ENCODE assay signal across 18 cellular contexts in genomic region chr3:8537440-8537839, GRCh38. TPM values are rescaled to one million over a fixed set of nuclear protein-coding genes. Genes with fewer than 3 reads are reported as not detected.
"Had no signal": no experiment of that assay in that cellular context is flagged by ENCODE, and none has a peak within 500 bp of the region (broad histone marks: within the 10 kb centered on the region; RNA-seq: fewer than 3 reads in every experiment).

No MANE protein-coding gene starts in this region.

- H3K4me3 Mint-ChIP-seq: effector memory CD8-positive, alpha-beta T cell; naive thymus-derived CD8-positive, alpha-beta T cell had no signal

- H3K27ac ChIP-seq: epithelial cell of prostate, esophagus squamous epithelium, neutrophil, thyroid gland, vagina had no signal

- ATAC-seq: effector memory CD8-positive, alpha-beta T cell; heart right ventricle; left lobe of liver; mucosa of descending colon; naive thymus-derived CD8-positive, alpha-beta T cell had no signal

- H3K9me3 Mint-ChIP-seq: effector memory CD8-positive, alpha-beta T cell had no signal

- H3K36me3 ChIP-seq: neutrophil had no signal

- H3K27ac Mint-ChIP-seq: effector memory CD8-positive, alpha-beta T cell; naive thymus-derived CD8-positive, alpha-beta T cell had no signal

- DNase-seq: effector memory CD8-positive, alpha-beta T cell; esophagus squamous epithelium; foreskin melanocyte; heart right ventricle; hypothalamus; islet precursor cell; mucosa of descending colon; naive thymus-derived CD8-positive, alpha-beta T cell; posterior cingulate gyrus; small intestine; stimulated activated CD4-positive, alpha-beta T cell treated with anti-CD3 and anti-CD28 coated beads, Interleukin-2, amount 100 ng/mL, for 48 hours; stimulated activated naive CD4-positive, alpha-beta T cell treated with Interleukin-2 at 50 U/mL for 16 hours; thyroid gland; upper lobe of left lung had no signal

- H3K4me1 Mint-ChIP-seq: naive thymus-derived CD8-positive, alpha-beta T cell had no signal

- H3K27me3 ChIP-seq: esophagus squamous epithelium, heart right ventricle, neutrophil, thyroid gland, upper lobe of left lung, vagina had no signal

- H3K9me3 ChIP-seq: esophagus squamous epithelium, heart right ventricle, mucosa of descending colon, neutrophil, thyroid gland, upper lobe of left lung, vagina had no signal

- H3K4me3 ChIP-seq: esophagus squamous epithelium, heart right ventricle, mucosa of descending colon, thyroid gland, upper lobe of left lung, vagina had no signal

- FAIRE-seq: small intestine had no signal

- H3K36me3 Mint-ChIP-seq: naive thymus-derived CD8-positive, alpha-beta T cell had no signal

RNA-seq across cellular contexts. Expression of gene LMCD1, which starts 35.8 kb away (rescaled TPM):
- total RNA-seq: naive thymus-derived CD8-positive, alpha-beta T cell had no signal
